ENCODE assay signal across 11 cellular contexts in the genomic region with DNA sequence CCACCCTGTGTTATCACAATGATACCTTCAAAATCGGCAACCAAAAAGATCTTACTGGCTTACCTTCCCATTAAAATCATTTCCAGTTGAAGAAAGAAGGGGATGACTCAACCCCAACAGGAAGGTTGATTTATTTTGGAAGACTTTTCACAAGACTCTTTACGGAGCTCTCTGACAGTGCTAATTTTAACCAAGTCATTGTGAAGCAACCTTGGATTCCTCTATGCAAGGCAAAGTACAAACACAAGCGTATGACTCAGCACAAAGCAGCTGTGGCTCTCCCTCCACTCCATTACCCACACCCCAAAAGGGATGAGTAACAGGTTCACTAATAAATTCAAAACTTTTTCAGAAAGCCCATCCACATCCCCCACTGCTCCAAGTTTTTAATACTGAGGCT.
DNase-seq lines count a peak whose midpoint lies in the region; ATAC-seq and TF ChIP-seq lines count a peak whose summit lies in the region.
"Had no signal": no experiment of that assay in that cellular context is flagged by ENCODE, and none has a peak within 500 bp of the region (broad histone marks: within the 10 kb centered on the region; RNA-seq: fewer than 3 reads in every experiment).

No MANE protein-coding gene starts in this region.

- H3K4me1 Mint-ChIP-seq in activated T-helper 17 cell treated with anti-CD3 and anti-CD28 coated beads, Interleukin-2, amount 50 U/mL, for 72 hours = no peaks in the 10 kb centered on the region

- H4K20me1 ChIP-seq in GM23248 (ENCODE audit: insufficient read depth) = no peaks in the 10 kb centered on the region
- H4K20me1 ChIP-seq in PC-3 (ENCODE audit: low read length) = no peaks in the 10 kb centered on the region

- H3K9me3 Mint-ChIP-seq in activated T-helper 17 cell treated with anti-CD3 and anti-CD28 coated beads, Interleukin-2, amount 50 U/mL, for 72 hours = peaks cover 3% of the 10 kb centered on the region

- H3K27ac Mint-ChIP-seq in activated T-helper 17 cell treated with anti-CD3 and anti-CD28 coated beads, Interleukin-2, amount 50 U/mL, for 72 hours = no peak overlapping the region

- H3K27me3 ChIP-seq in GM23248 (replicated peaks; ENCODE audit: insufficient read depth) = no peaks in the 10 kb centered on the region
- H3K27me3 ChIP-seq in PC-3 (ENCODE audit: low read length) = no peaks in the 10 kb centered on the region
- H3K27me3 ChIP-seq: uterus had no signal

- H3K79me2 ChIP-seq in GM23248 (ENCODE audit: insufficient read depth) = no peaks in the 10 kb centered on the region
- H3K79me2 ChIP-seq in PC-3 (ENCODE audit: low read length) = no peaks in the 10 kb centered on the region

- peak overlapping the region; percentile 31; the same call in 1 of the 2 replicates for H3K9ac ChIP-seq in GM23248
- H3K9ac ChIP-seq in PC-3 (ENCODE audit: low read length) = peak overlapping the region; percentile 27; the same call in 1 of the 2 replicates

- peak overlapping the region; percentile 57 for H3K4me2 ChIP-seq in GM23248 (ENCODE audit: unreplicated experiment)
- H3K4me2 ChIP-seq in PC-3 (ENCODE audit: low read length) = peak overlapping the region; percentile 68

- no peaks in the 10 kb centered on the region for H3K27me3 Mint-ChIP-seq in activated T-helper 17 cell treated with anti-CD3 and anti-CD28 coated beads, Interleukin-2, amount 50 U/mL, for 72 hours

- H3K4me3 Mint-ChIP-seq in activated T-helper 17 cell treated with anti-CD3 and anti-CD28 coated beads, Interleukin-2, amount 50 U/mL, for 72 hours = no peak overlapping the region

- CTCF ChIA-PET in PC-3 (lab: Charles Lee) = no interaction called here

- in situ Hi-C loops in GM23248 (cut with MboI) = no loop called here

- peak; percentile 92 for DNase-seq in GM23248
- peak; percentile 92 for DNase-seq in PC-3
- peak; percentile 95 for DNase-seq in fibroblast of mammary gland (ENCODE audit: low read depth)
- DNase-seq in renal cortical epithelial cell (ENCODE audit: low read depth) = peak; percentile 94
- no peak for DNase-seq in mucosa of gallbladder (ENCODE audit: low spot score)
- DNase-seq in DMS153 (lab: John Stamatoyannopoulos, UW) = no peak
- DNase-seq: activated CD4-positive, alpha-beta T cell treated with anti-CD3 and anti-CD28 coated beads, Interleukin-2, amount 50 U/mL, for 1 hour; SHP77 treated with DMSO at 0.1 percent for 48 hours; uterus had no signal

- 0 to 2% methylated on average over 3 of the region's 3 CpGs for WGBS in GM23248 (ENCODE audit: low coverage in 1 of 2, low lambda C conversion rate in 2 of 2, missing lambda C conversion rate in 2 of 2), 2 experiments

- H3K4me3 ChIP-seq in GM23248 (no peak overlapping the region), PC-3 (ENCODE audit: low read length) (no peak overlapping the region), fibroblast of mammary gland (ENCODE audit: control insufficient read depth, low read depth, low read length) (no peak overlapping the region)
- H3K4me3 ChIP-seq: uterus had no signal

- peaks cover 19% of the 10 kb centered on the region; the same call in 1 of the 2 replicates for H3F3A ChIP-seq in GM23248 (ENCODE audit: insufficient read depth)
- H3F3A ChIP-seq in PC-3 (ENCODE audit: low read length, unreplicated experiment) = no peaks in the 10 kb centered on the region

- H3K36me3 ChIP-seq in GM23248 (ENCODE audit: low read depth) (no peaks in the 10 kb centered on the region), PC-3 (ENCODE audit: low read depth, low read length) (no peaks in the 10 kb centered on the region)
- H3K36me3 ChIP-seq: uterus had no signal

- H3K9me3 ChIP-seq in GM23248 (ENCODE audit: low read depth) (no peaks in the 10 kb centered on the region), PC-3 (ENCODE audit: low read length) (no peaks in the 10 kb centered on the region)
- H3K9me3 ChIP-seq: uterus had no signal

- no peak for TF ChIP-seq CTCF in PC-3 (conservative IDR thresholded peaks at IDR 0.05; ENCODE audit: low read depth, low read length)
- no peak for TF ChIP-seq CTCF in fibroblast of mammary gland (conservative IDR thresholded peaks at IDR 0.05; ENCODE audit: control insufficient read depth, insufficient read depth, low read depth, low read length)

- POLR2A ChIA-PET in PC-3 (lab: Charles Lee; ENCODE audit: unreplicated experiment) = interaction anchor here (0.5 to 0.7 kb wide), 2 partner anchors 59 to 959 kb away, joined by 3 to 5 read pairs; no protein-coding TSS in a partner anchor

- intact Hi-C loops in PC-3 (cut with micrococcal nuclease) = loop anchor here (1.0 to 5.0 kb wide), 7 partner anchors 39 to 275 kb away; no protein-coding TSS in a partner anchor

- ATAC-seq in PC-3 = peak; percentile 97
- no peak for ATAC-seq in activated T-helper 17 cell treated with anti-CD3 and anti-CD28 coated beads, Interleukin-2, amount 50 U/mL, for 72 hours (replicated peaks)
- ATAC-seq in GM19328 (IDR thresholded peaks at IDR 0.05; ENCODE audit: unreplicated experiment) = no peak

- H2AFZ ChIP-seq in GM23248 = no peak overlapping the region
- H2AFZ ChIP-seq in PC-3 (ENCODE audit: low read length) = peak overlapping the region; percentile 47

- H3K27ac ChIP-seq in GM23248 (peak overlapping the region; percentile 77), PC-3 (ENCODE audit: low read length) (peak overlapping the region; percentile 76)
- H3K27ac ChIP-seq: uterus had no signal

- no TSS peak for BruUV-seq in PC-3 (replicated peaks; lab: Mats Ljungman, UMichigan)

- H3K9me2 ChIP-seq in GM23248 (ENCODE audit: insufficient read depth) = no peaks in the 10 kb centered on the region
- no peaks in the 10 kb centered on the region for H3K9me2 ChIP-seq in PC-3 (replicated peaks; ENCODE audit: low read length)

- H3K4me1 ChIP-seq in GM23248 (ENCODE audit: insufficient read depth) = peaks cover 21% of the 10 kb centered on the region
- H3K4me1 ChIP-seq in PC-3 (ENCODE audit: insufficient read depth, low read length) = peaks cover 36% of the 10 kb centered on the region
- H3K4me1 ChIP-seq: uterus had no signal

- H3K36me3 Mint-ChIP-seq in activated T-helper 17 cell treated with anti-CD3 and anti-CD28 coated beads, Interleukin-2, amount 50 U/mL, for 72 hours (ENCODE audit: low read depth) = no peaks in the 10 kb centered on the region

Comparison
In these comparisons a context has a peak if more than half of its experiments do, and no peak if none do; other contexts are left out.
1. DNase-seq: peak in GM23248 (single experiment), PC-3 (single experiment), fibroblast of mammary gland (single experiment) and renal cortical epithelial cell (single experiment); none in mucosa of gallbladder (single experiment) and DMS153 (single experiment).